ENCODE assay signal across 31 cellular contexts in genomic region chr1:183135336-183135735, GRCh38. TPM values are rescaled to one million over a fixed set of nuclear protein-coding genes. Genes with fewer than 3 reads are reported as not detected.
"Had no signal": no experiment of that assay in that cellular context is flagged by ENCODE, and none has a peak within 500 bp of the region (broad histone marks: within the 10 kb centered on the region; RNA-seq: fewer than 3 reads in every experiment).

No MANE protein-coding gene starts in this region.

- H3K27me3 ChIP-seq: ascending aorta, cardiac muscle cell, vagina had no signal

- H3K9me3 Mint-ChIP-seq: activated CD4-positive, alpha-beta memory T cell treated with anti-CD3 and anti-CD28 coated beads for 36 hours; activated CD4-positive, alpha-beta T cell treated with anti-CD3 and anti-CD28 coated beads, Interleukin-2, amount 10 ng/mL, durations not matched to agents 24 days and 14 days; activated naive CD4-positive, alpha-beta T cell treated with anti-CD3 and anti-CD28 coated beads for 36 hours; activated naive CD8-positive, alpha-beta T cell treated with anti-CD3 and anti-CD28 coated beads for 36 hours; activated T-helper 1 cell treated with anti-CD3 and anti-CD28 coated beads, Interleukin-12 subunit alpha, Interleukin-12 subunit beta, Interleukin-2, Interleukin-4 antibody, amounts not matched to agents 30 ng/mL and 10 ng/mL and 1 ng/mL, durations not matched to agents 14 hours and 24 hours and 36 hours; brain; memory B cell; natural killer cell treated with Interleukin-12 subunit alpha and Interleukin-12 subunit beta and Interleukin-15 and Interleukin-18, amount 100 ng/mL, for 72 hours; stimulated activated effector memory CD8-positive, alpha-beta T cell treated with anti-CD3 and anti-CD28 coated beads, Interleukin-12 subunit alpha, Interleukin-12 subunit beta, amount 100 ng/mL, for 72 hours; stimulated activated naive CD8-positive, alpha-beta T cell treated with anti-CD3 and anti-CD28 coated beads, Interleukin-15, Interleukin-2, amounts not matched to agents 100 ng/mL and 50 ng/mL, for 24 hours; type B pancreatic cell had no signal

- H3K27ac ChIP-seq: ascending aorta, cardiac muscle cell, epithelial cell of prostate had no signal

- H3K36me3 Mint-ChIP-seq: activated CD4-positive, alpha-beta memory T cell treated with anti-CD3 and anti-CD28 coated beads for 36 hours; activated naive CD8-positive, alpha-beta T cell treated with anti-CD3 and anti-CD28 coated beads for 36 hours; immature natural killer cell; natural killer cell treated with Interleukin-12 subunit alpha and Interleukin-12 subunit beta and Interleukin-15 and Interleukin-18, amount 100 ng/mL, for 72 hours; stimulated activated effector memory CD8-positive, alpha-beta T cell treated with anti-CD3 and anti-CD28 coated beads, Interleukin-12 subunit alpha, Interleukin-12 subunit beta, amount 100 ng/mL, for 72 hours had no signal

- ATAC-seq: left colon; natural killer cell treated with Interleukin-12 subunit alpha and Interleukin-12 subunit beta and Interleukin-15 and Interleukin-18, amount 100 ng/mL, for 72 hours; sciatic nerve; stimulated activated effector memory CD8-positive, alpha-beta T cell treated with anti-CD3 and anti-CD28 coated beads, Interleukin-12 subunit alpha, Interleukin-12 subunit beta, amount 100 ng/mL, for 72 hours; T-helper 17 cell had no signal

- H3K4me3 Mint-ChIP-seq: activated CD4-positive, alpha-beta memory T cell treated with anti-CD3 and anti-CD28 coated beads for 36 hours; activated CD4-positive, alpha-beta T cell treated with anti-CD3 and anti-CD28 coated beads, Interleukin-2, amount 10 ng/mL, durations not matched to agents 24 days and 14 days; activated naive CD4-positive, alpha-beta T cell treated with anti-CD3 and anti-CD28 coated beads for 36 hours; activated naive CD8-positive, alpha-beta T cell treated with anti-CD3 and anti-CD28 coated beads for 36 hours; activated T-helper 1 cell treated with anti-CD3 and anti-CD28 coated beads, Interleukin-12 subunit alpha, Interleukin-12 subunit beta, Interleukin-2, Interleukin-4 antibody, amounts not matched to agents 30 ng/mL and 10 ng/mL and 1 ng/mL, durations not matched to agents 14 hours and 24 hours and 36 hours; brain; immature natural killer cell; memory B cell; natural killer cell treated with Interleukin-12 subunit alpha and Interleukin-12 subunit beta and Interleukin-15 and Interleukin-18, amount 100 ng/mL, for 72 hours; stimulated activated effector memory CD8-positive, alpha-beta T cell treated with anti-CD3 and anti-CD28 coated beads, Interleukin-12 subunit alpha, Interleukin-12 subunit beta, amount 100 ng/mL, for 72 hours; stimulated activated naive CD8-positive, alpha-beta T cell treated with anti-CD3 and anti-CD28 coated beads, Interleukin-15, Interleukin-2, amounts not matched to agents 100 ng/mL and 50 ng/mL, for 24 hours; T-helper 17 cell; type B pancreatic cell had no signal

- H3K27ac Mint-ChIP-seq: activated CD4-positive, alpha-beta memory T cell treated with anti-CD3 and anti-CD28 coated beads for 36 hours; activated CD4-positive, alpha-beta T cell treated with anti-CD3 and anti-CD28 coated beads, Interleukin-2, amount 10 ng/mL, durations not matched to agents 24 days and 14 days; activated naive CD4-positive, alpha-beta T cell treated with anti-CD3 and anti-CD28 coated beads for 36 hours; activated naive CD8-positive, alpha-beta T cell treated with anti-CD3 and anti-CD28 coated beads for 36 hours; activated T-helper 1 cell treated with anti-CD3 and anti-CD28 coated beads, Interleukin-12 subunit alpha, Interleukin-12 subunit beta, Interleukin-2, Interleukin-4 antibody, amounts not matched to agents 30 ng/mL and 10 ng/mL and 1 ng/mL, durations not matched to agents 14 hours and 24 hours and 36 hours; brain; immature natural killer cell; memory B cell; natural killer cell treated with Interleukin-12 subunit alpha and Interleukin-12 subunit beta and Interleukin-15 and Interleukin-18, amount 100 ng/mL, for 72 hours; stimulated activated effector memory CD8-positive, alpha-beta T cell treated with anti-CD3 and anti-CD28 coated beads, Interleukin-12 subunit alpha, Interleukin-12 subunit beta, amount 100 ng/mL, for 72 hours; stimulated activated naive CD8-positive, alpha-beta T cell treated with anti-CD3 and anti-CD28 coated beads, Interleukin-15, Interleukin-2, amounts not matched to agents 100 ng/mL and 50 ng/mL, for 24 hours; T-helper 17 cell; type B pancreatic cell had no signal

- DNase-seq: activated CD4-positive, alpha-beta memory T cell treated with anti-CD3 and anti-CD28 coated beads for 36 hours; activated CD4-positive, alpha-beta T cell treated with anti-CD3 and anti-CD28 coated beads, Interleukin-2, amount 10 ng/mL, durations not matched to agents 24 days and 14 days; activated CD4-positive, CD25-positive, alpha-beta regulatory T cell treated with anti-CD3 and anti-CD28 coated beads, Interleukin-2, amount 50 U/mL, for 72 hours; activated CD8-positive, alpha-beta memory T cell treated with anti-CD3 and anti-CD28 coated beads, Interleukin-2, amount 50 U/mL, for 4 hours; activated effector memory CD4-positive, alpha-beta T cell treated with anti-CD3 and anti-CD28 coated beads, Interleukin-2, amount 50 U/mL, for 16 hours; activated naive CD4-positive, alpha-beta T cell treated with anti-CD3 and anti-CD28 coated beads for 36 hours; activated naive CD8-positive, alpha-beta T cell treated with anti-CD3 and anti-CD28 coated beads for 36 hours; activated T-cell treated with anti-CD3 and anti-CD28 coated beads, Interleukin-2, amount 50 U/mL, for 1 hour; head of caudate nucleus; hypothalamus; immature natural killer cell; kidney; left colon; midbrain; small intestine; stimulated activated CD4-positive, alpha-beta T cell treated with anti-CD3 and anti-CD28 coated beads, Interleukin-4, amount 100 ng/mL, for 24 hours; substantia nigra; T-helper 17 cell had no signal

- H3K9me3 ChIP-seq: ascending aorta, vagina had no signal

- H3K27me3 Mint-ChIP-seq: activated CD4-positive, alpha-beta memory T cell treated with anti-CD3 and anti-CD28 coated beads for 36 hours; activated naive CD8-positive, alpha-beta T cell treated with anti-CD3 and anti-CD28 coated beads for 36 hours; brain; memory B cell; stimulated activated naive CD8-positive, alpha-beta T cell treated with anti-CD3 and anti-CD28 coated beads, Interleukin-15, Interleukin-2, amounts not matched to agents 100 ng/mL and 50 ng/mL, for 24 hours; type B pancreatic cell had no signal

- H3K4me1 Mint-ChIP-seq: activated CD4-positive, alpha-beta T cell treated with anti-CD3 and anti-CD28 coated beads, Interleukin-2, amount 10 ng/mL, durations not matched to agents 24 days and 14 days; immature natural killer cell; memory B cell; stimulated activated effector memory CD8-positive, alpha-beta T cell treated with anti-CD3 and anti-CD28 coated beads, Interleukin-12 subunit alpha, Interleukin-12 subunit beta, amount 100 ng/mL, for 72 hours had no signal

- H3K4me3 ChIP-seq: ascending aorta, cardiac muscle cell, vagina had no signal

RNA-seq across cellular contexts. Expression of gene LAMC2, which starts 50.7 kb away (rescaled TPM):
- total RNA-seq: activated CD4-positive, alpha-beta memory T cell treated with anti-CD3 and anti-CD28 coated beads for 36 hours; activated CD8-positive, alpha-beta memory T cell treated with anti-CD3 and anti-CD28 coated beads for 36 hours; activated naive CD8-positive, alpha-beta T cell treated with anti-CD3 and anti-CD28 coated beads for 36 hours; natural killer cell treated with Interleukin-12 subunit alpha and Interleukin-12 subunit beta and Interleukin-15 and Interleukin-18, amount 100 ng/mL, for 72 hours; T-helper 17 cell had no signal
- polyA plus RNA-seq: immature natural killer cell had no signal
